8 cellular contexts compared by ENCODE assay signal in the genomic region with DNA sequence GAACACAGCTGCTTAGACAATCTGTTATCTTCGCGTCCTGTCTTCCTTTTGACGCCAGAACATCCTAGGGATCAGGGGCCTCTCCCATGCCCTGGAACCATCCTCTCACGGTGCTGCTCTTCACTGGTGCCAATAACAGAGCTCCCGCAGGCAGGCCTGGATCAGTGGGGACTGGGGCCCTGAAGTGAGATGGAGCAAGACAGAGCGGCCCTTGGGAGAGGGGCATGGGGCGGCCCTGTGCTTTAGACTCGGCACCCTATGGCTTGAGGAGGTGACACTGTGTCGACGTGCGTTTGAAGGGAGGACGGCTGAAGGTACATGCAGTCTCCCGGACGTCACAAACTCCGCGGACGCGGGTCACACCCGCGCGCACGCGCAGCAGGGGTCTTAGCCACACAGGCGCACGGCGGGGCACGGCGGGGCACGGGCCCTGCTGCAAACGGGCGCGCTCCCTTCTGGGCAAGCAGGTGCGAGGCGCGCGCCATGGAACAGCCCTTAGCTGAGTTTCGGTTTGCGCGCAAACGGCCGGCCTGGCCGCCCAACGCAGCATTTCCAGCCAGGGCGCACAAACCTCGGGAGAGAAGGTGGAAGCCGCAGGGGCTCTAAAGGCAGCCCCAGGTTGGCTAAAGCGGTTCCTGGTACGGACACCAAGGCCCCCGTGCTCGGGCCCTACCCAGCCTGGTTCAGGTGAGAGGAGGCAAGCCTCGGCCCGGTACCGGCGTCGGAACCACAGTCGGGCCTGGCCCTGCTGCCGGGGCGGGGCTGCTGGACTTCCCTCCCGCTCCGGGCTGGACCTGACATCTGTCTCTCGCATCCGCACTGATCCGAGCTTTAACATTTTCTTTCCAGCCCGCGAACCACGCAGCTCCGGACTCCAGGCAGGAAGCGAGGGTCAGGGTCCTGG. TPM values are rescaled to one million over a fixed set of nuclear protein-coding genes. Genes with fewer than 3 reads are reported as not detected.
A peak's percentile ranks its signal among the peaks of the same experiment; 100 is the strongest.
DNase-seq lines count a peak whose midpoint lies in the region; ATAC-seq and TF ChIP-seq lines count a peak whose summit lies in the region.

No MANE protein-coding gene starts in this region.

- H3K27me3 ChIP-seq in RWPE2 (ENCODE audit: insufficient read depth, poor library complexity, severe bottlenecking) (peaks cover 4% of the 10 kb centered on the region), prostate gland (replicated peaks; ENCODE audit: insufficient read depth) (peaks cover 12% of the 10 kb centered on the region)

- no peak for TF ChIP-seq POLR2A in prostate gland (IDR thresholded peaks at IDR 0.05)

- H3K9me3 ChIP-seq in RWPE2 (ENCODE audit: severe bottlenecking) (no peaks in the 10 kb centered on the region), prostate gland (no peaks in the 10 kb centered on the region)

- H3K36me3 ChIP-seq in RWPE2 (ENCODE audit: low read depth) (no peaks in the 10 kb centered on the region), prostate gland (no peaks in the 10 kb centered on the region)

- 3% methylated on average over 67 of the region's 68 CpGs for WGBS in prostate gland

- intact Hi-C loops in prostate gland (cut with DNase I) = no loop called here

- H3K4me1 ChIP-seq in RWPE2 (ENCODE audit: insufficient read depth, poor library complexity, severe bottlenecking) (peaks cover 12% of the 10 kb centered on the region), prostate gland (replicated peaks) (no peaks in the 10 kb centered on the region)

- H3K27ac ChIP-seq in RWPE2 (ENCODE audit: poor library complexity, severe bottlenecking) (no peak overlapping the region), prostate gland (no peak overlapping the region)

- in situ Hi-C loops in G401 (cut with HindIII; ENCODE audit: low sequenced_read_pairs) = no loop called here

- TF ChIP-seq CTCF in RWPE2 (IDR thresholded peaks at IDR 0.05; ENCODE audit: poor library complexity, severe bottlenecking) = no peak
- TF ChIP-seq CTCF in prostate gland (IDR thresholded peaks at IDR 0.05) = no peak

- DNase-seq in NCI-H82 (lab: John Stamatoyannopoulos, UW) (peak; percentile 42), NCI-H82 treated with DMSO at 0.1 percent for 48 hours (lab: John Stamatoyannopoulos, UW; ENCODE audit: unreplicated experiment) (no peak), RWPE2 (ENCODE audit: low spot score) (no peak), prostate gland (ENCODE audit: low spot score) (no peak), NCI-H1092 (lab: John Stamatoyannopoulos, UW) (no peak), G401 (ENCODE audit: low spot score) (no peak), hippocampal formation (lab: John Stamatoyannopoulos, UW) (no peak)

- peak; percentile 52 for ATAC-seq in RWPE2 (ENCODE audit: low read depth)
- peak; percentile 38 for ATAC-seq in esophagus mucosa

- peak overlapping the region; percentile 27 for H3K4me3 ChIP-seq in RWPE2 (ENCODE audit: severe bottlenecking)
- peak overlapping the region; percentile 18 to 33 for H3K4me3 ChIP-seq in prostate gland

RNA-seq across cellular contexts. Expression of gene RNF17, which starts 16.5 kb away (rescaled TPM):
- not detected for total RNA-seq in esophagus mucosa
- 10 to 100 TPM in 1 of 2 donors, not detected in 1; 16.4 TPM for total RNA-seq in prostate gland
- not detected in 2 replicates for total RNA-seq in G401 (2014; rRNA removed; shearing (Covaris generic))
